ENCODE assay signal across 28 cellular contexts in genomic region chr2:15607709-15608391, GRCh38.
"Had no signal": no experiment of that assay in that cellular context is flagged by ENCODE, and none has a peak within 500 bp of the region (broad histone marks: within the 10 kb centered on the region; RNA-seq: fewer than 3 reads in every experiment).

No MANE protein-coding gene starts in this region.

- H3K27me3 ChIP-seq: esophagus squamous epithelium, gastrocnemius medialis, heart right ventricle, left lung had no signal

- H3K27me3 Mint-ChIP-seq: effector memory CD8-positive, alpha-beta T cell; naive B cell had no signal

- DNase-seq: dermis blood vessel endothelial cell; effector CD8-positive, alpha-beta T cell; effector memory CD8-positive, alpha-beta T cell; endodermal cell; erythroblast; esophagus squamous epithelium; foreskin fibroblast; foreskin melanocyte; gastrocnemius medialis; glutamatergic neuron; head of caudate nucleus; heart right ventricle; hippocampal formation; left cardiac atrium; left lung; left ventricle myocardium superior; lower lobe of right lung; mesenchymal stem cell; mucosa of descending colon; naive B cell had no signal

- H3K4me3 Mint-ChIP-seq: effector memory CD8-positive, alpha-beta T cell; endodermal cell; mesothelial cell of epicardium; naive B cell had no signal

- H3K27ac ChIP-seq: coronary artery, epithelial cell of prostate, esophagus squamous epithelium, gastrocnemius medialis, heart right ventricle, left lung, lower lobe of right lung had no signal

- H3K4me1 ChIP-seq: esophagus squamous epithelium, gastrocnemius medialis, left lung, lower lobe of right lung had no signal

- H3K4me3 ChIP-seq: coronary artery, esophagus squamous epithelium, gastrocnemius medialis, heart right ventricle, left lung, lower lobe of right lung, mucosa of descending colon had no signal

- H3K9me3 Mint-ChIP-seq: effector memory CD8-positive, alpha-beta T cell; naive B cell had no signal

- ATAC-seq: effector memory CD8-positive, alpha-beta T cell; esophagus mucosa; gastrocnemius medialis; heart right ventricle; left cardiac atrium; left lung; left ventricle myocardium superior; lower lobe of right lung; mucosa of descending colon had no signal

- H3K9me3 ChIP-seq: esophagus squamous epithelium, gastrocnemius medialis, heart right ventricle, left lung, lower lobe of right lung, mucosa of descending colon had no signal

- H3K27ac Mint-ChIP-seq: effector memory CD8-positive, alpha-beta T cell; endodermal cell; mesothelial cell of epicardium had no signal

- H3K4me1 Mint-ChIP-seq: endodermal cell, mesothelial cell of epicardium had no signal

- FAIRE-seq: colon, endometrium, islet of Langerhans, keratinocyte had no signal
